In genomic region chr11:35845860-35846259, GRCh38 we compare ENCODE assay signal across 29 cellular contexts.
A peak's percentile ranks its signal among the peaks of the same experiment; 100 is the strongest.
DNase-seq lines count a peak whose midpoint lies in the region; ATAC-seq, FAIRE-seq and TF ChIP-seq lines count a peak whose summit lies in the region.
"Had no signal": no experiment of that assay in that cellular context is flagged by ENCODE, and none has a peak within 500 bp of the region (broad histone marks: within the 10 kb centered on the region; RNA-seq: fewer than 3 reads in every experiment).

No MANE protein-coding gene starts in this region.

- H3K36me3 ChIP-seq in GM23248 (ENCODE audit: low read depth) (no peaks in the 10 kb centered on the region), neural progenitor cell (no peaks in the 10 kb centered on the region)
- H3K36me3 ChIP-seq: esophagus squamous epithelium, SJSA1, upper lobe of left lung had no signal

- H3K79me2 ChIP-seq in GM23248 (ENCODE audit: insufficient read depth) (no peaks in the 10 kb centered on the region), neural progenitor cell (ENCODE audit: low read depth) (no peaks in the 10 kb centered on the region)

- no peaks in the 10 kb centered on the region for H3K9me3 ChIP-seq in GM23248 (ENCODE audit: low read depth)
- H3K9me3 ChIP-seq in neural progenitor cell (ENCODE audit: low read depth) = no peaks in the 10 kb centered on the region
- H3K9me3 ChIP-seq: esophagus squamous epithelium, SJSA1, upper lobe of left lung had no signal

- no peak overlapping the region for H3K4me2 ChIP-seq in GM23248 (ENCODE audit: unreplicated experiment)
- H3K4me2 ChIP-seq in neural progenitor cell = no peak overlapping the region
- H3K4me2 ChIP-seq: smooth muscle cell had no signal

- no peak overlapping the region for H3K9ac ChIP-seq in GM23248
- no peak overlapping the region for H3K9ac ChIP-seq in neural progenitor cell

- ATAC-seq in activated T-helper 17 cell treated with anti-CD3 and anti-CD28 coated beads, Interleukin-2, amount 50 U/mL, for 72 hours (replicated peaks) = peak; percentile 55
- ATAC-seq in foreskin keratinocyte = peak; percentile 70
- ATAC-seq: HCT116; naive thymus-derived CD4-positive, alpha-beta T cell; WTC11 had no signal

- no peak overlapping the region for H3K4me3 ChIP-seq in GM23248
- H3K4me3 ChIP-seq in neural progenitor cell = no peak overlapping the region
- H3K4me3 ChIP-seq: esophagus squamous epithelium, SJSA1, smooth muscle cell, upper lobe of left lung had no signal

- 68 to 77% methylated on average over 2 of the region's 2 CpGs for WGBS in GM23248 (ENCODE audit: low coverage in 1 of 2, low lambda C conversion rate in 2 of 2, missing lambda C conversion rate in 2 of 2), 2 experiments

- H3K4me1 ChIP-seq in GM23248 (ENCODE audit: insufficient read depth) (no peaks in the 10 kb centered on the region), foreskin keratinocyte (no peaks in the 10 kb centered on the region), neural progenitor cell (no peaks in the 10 kb centered on the region)
- H3K4me1 ChIP-seq: esophagus squamous epithelium, SJSA1, upper lobe of left lung had no signal

- H3K9me2 ChIP-seq in GM23248 (ENCODE audit: insufficient read depth) = no peaks in the 10 kb centered on the region

- H3K27ac ChIP-seq in GM23248 (no peak overlapping the region), foreskin keratinocyte (no peak overlapping the region), neural progenitor cell (no peak overlapping the region)
- H3K27ac ChIP-seq: C4-2B, esophagus squamous epithelium, SJSA1, upper lobe of left lung had no signal

- H3F3A ChIP-seq in GM23248 (ENCODE audit: insufficient read depth) = no peaks in the 10 kb centered on the region
- H3F3A ChIP-seq in neural progenitor cell (ENCODE audit: low read depth) = no peaks in the 10 kb centered on the region

- H3K9me3 Mint-ChIP-seq in activated T-helper 17 cell treated with anti-CD3 and anti-CD28 coated beads, Interleukin-2, amount 50 U/mL, for 72 hours = peaks cover 4% of the 10 kb centered on the region
- no peaks in the 10 kb centered on the region for H3K9me3 Mint-ChIP-seq in neural progenitor cell

- H3K27ac Mint-ChIP-seq in activated T-helper 17 cell treated with anti-CD3 and anti-CD28 coated beads, Interleukin-2, amount 50 U/mL, for 72 hours = no peak overlapping the region
- H3K27ac Mint-ChIP-seq in neural progenitor cell = no peak overlapping the region
- H3K27ac Mint-ChIP-seq: mesothelial cell of epicardium; naive thymus-derived CD4-positive, alpha-beta T cell; WTC11 had no signal

- in situ Hi-C loops in GM23248 (cut with MboI) = no loop called here

- H3K4me3 Mint-ChIP-seq in activated T-helper 17 cell treated with anti-CD3 and anti-CD28 coated beads, Interleukin-2, amount 50 U/mL, for 72 hours = no peak overlapping the region
- H3K4me3 Mint-ChIP-seq in neural progenitor cell = no peak overlapping the region
- H3K4me3 Mint-ChIP-seq: mesothelial cell of epicardium; naive thymus-derived CD4-positive, alpha-beta T cell; WTC11 had no signal

- TF ChIP-seq POLR2A in GM12892 (IDR thresholded peaks at IDR 0.05; ENCODE audit: low read depth, low read length) = no peak

- H2AFZ ChIP-seq in GM23248 (no peak overlapping the region), neural progenitor cell (replicated peaks) (no peak overlapping the region)

- H3K36me3 Mint-ChIP-seq in activated T-helper 17 cell treated with anti-CD3 and anti-CD28 coated beads, Interleukin-2, amount 50 U/mL, for 72 hours (ENCODE audit: low read depth) = no peaks in the 10 kb centered on the region
- no peaks in the 10 kb centered on the region for H3K36me3 Mint-ChIP-seq in neural progenitor cell
- H3K36me3 Mint-ChIP-seq: mesothelial cell of epicardium; naive thymus-derived CD4-positive, alpha-beta T cell; WTC11 had no signal

- no peak for FAIRE-seq in GM12892 (lab: Jason Lieb, UNC)
- FAIRE-seq: colon, islet of Langerhans had no signal

- peaks cover 17% of the 10 kb centered on the region for H3K27me3 Mint-ChIP-seq in activated T-helper 17 cell treated with anti-CD3 and anti-CD28 coated beads, Interleukin-2, amount 50 U/mL, for 72 hours
- H3K27me3 Mint-ChIP-seq in neural progenitor cell (ENCODE audit: insufficient read depth, low read depth) = peaks cover 2% of the 10 kb centered on the region

- no peak for TF ChIP-seq CTCF in foreskin keratinocyte (conservative IDR thresholded peaks at IDR 0.05)
- no peak for TF ChIP-seq CTCF in neural progenitor cell (IDR thresholded peaks at IDR 0.05)

- H3K27me3 ChIP-seq in GM23248 (replicated peaks; ENCODE audit: insufficient read depth) = peaks cover 39% of the 10 kb centered on the region
- peaks cover 45% of the 10 kb centered on the region for H3K27me3 ChIP-seq in foreskin keratinocyte
- H3K27me3 ChIP-seq in neural progenitor cell = no peaks in the 10 kb centered on the region
- H3K27me3 ChIP-seq: upper lobe of left lung had no signal

- H4K20me1 ChIP-seq in GM23248 (ENCODE audit: insufficient read depth) = no peaks in the 10 kb centered on the region
- H4K20me1 ChIP-seq in neural progenitor cell (ENCODE audit: low read depth) = no peaks in the 10 kb centered on the region

- no peaks in the 10 kb centered on the region for H3K4me1 Mint-ChIP-seq in activated T-helper 17 cell treated with anti-CD3 and anti-CD28 coated beads, Interleukin-2, amount 50 U/mL, for 72 hours
- H3K4me1 Mint-ChIP-seq in neural progenitor cell = no peaks in the 10 kb centered on the region
- H3K4me1 Mint-ChIP-seq: mesothelial cell of epicardium, WTC11 had no signal

- DNase-seq in A172 (ENCODE audit: low spot score) (peak; percentile 13), GM23248 (peak; percentile 8), foreskin keratinocyte (peak in 1 of 2 donors; percentile 39), GM12892 (ENCODE audit: insufficient read length) (no peak), neural progenitor cell (ENCODE audit: low spot score) (no peak), GM19238 (ENCODE audit: insufficient read length, low spot score) (no peak)
- DNase-seq: activated CD4-positive, alpha-beta T cell treated with anti-CD3 and anti-CD28 coated beads, Interleukin-2, amount 50 U/mL, for 48 hours; activated naive CD4-positive, alpha-beta T cell treated with Interleukin-2 at 50 U/mL for 16 hours; amniotic stem cell; DMS79; effector memory CD4-positive, alpha-beta T cell; esophagus squamous epithelium; GF-D8; naive thymus-derived CD4-positive, alpha-beta T cell; NCI-H2081; NCI-H748 treated with DMSO at 0.1 percent for 48 hours; retina; RPMI8226; stimulated activated CD4-positive, alpha-beta T cell treated with anti-CD3 and anti-CD28 coated beads, Interleukin-2, amount 100 ng/mL, for 24 hours; upper lobe of left lung had no signal

Comparison
In these comparisons a context has a peak if more than half of its experiments do, and no peak if none do; other contexts are left out.
1. DNase-seq: peak in A172 (single experiment) and GM23248 (single experiment); none in GM12892 (single experiment), neural progenitor cell (single experiment) and GM19238 (single experiment).